ENCODE assay signal across 8 cellular contexts in the genomic region with DNA sequence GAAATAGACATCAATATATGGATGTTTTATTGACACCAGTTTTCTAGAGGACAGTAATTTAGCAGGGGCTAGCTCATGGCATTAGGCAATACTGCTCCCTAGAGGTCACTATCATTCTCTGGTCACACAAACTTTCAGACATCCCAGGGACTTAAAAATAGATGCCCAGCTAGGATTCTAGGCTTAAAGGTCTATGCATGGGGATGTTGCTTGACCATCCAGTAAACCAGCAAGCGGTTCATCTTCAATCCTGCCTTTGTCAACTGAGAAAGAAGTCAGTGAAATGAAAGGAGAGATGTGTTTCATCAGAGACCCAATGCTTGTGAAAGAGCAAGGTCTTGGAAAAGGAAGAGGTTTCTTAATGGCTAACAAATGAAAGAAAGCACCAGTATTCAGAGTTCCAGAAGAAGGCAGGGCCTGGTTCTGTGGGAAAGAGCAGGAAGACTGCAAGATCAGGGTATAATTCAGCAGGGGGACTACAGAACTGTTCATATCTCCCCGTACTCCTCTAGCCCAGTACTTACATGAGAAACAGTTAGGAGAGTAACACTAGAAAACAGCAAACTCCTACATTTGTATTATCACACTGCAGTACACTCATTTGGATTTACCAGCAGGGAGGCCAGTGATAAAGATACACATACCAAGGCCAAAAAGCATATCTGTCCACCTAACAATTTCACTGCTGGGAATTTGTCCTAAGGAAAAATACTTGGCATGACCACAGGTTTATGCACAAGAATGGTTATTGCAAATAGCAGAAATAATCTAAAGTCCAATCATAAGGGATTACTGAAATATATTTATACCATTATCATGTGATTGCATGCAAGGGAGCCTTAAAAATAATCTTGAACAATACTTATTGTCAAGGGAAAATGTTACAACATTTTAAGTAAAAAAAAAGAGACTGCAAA.
DNase-seq lines count a peak whose midpoint lies in the region; ATAC-seq and TF ChIP-seq lines count a peak whose summit lies in the region.

No MANE protein-coding gene starts in this region.

- DNase-seq in activated CD8-positive, alpha-beta T cell treated with anti-CD3 and anti-CD28 coated beads for 36 hours = peak; percentile 6
- DNase-seq in activated CD8-positive, alpha-beta T cell treated with anti-CD3 and anti-CD28 coated beads, Interleukin-2, amount 10 ng/mL, durations not matched to agents 7 days and 5 days = no peak
- DNase-seq in HuH-7 (ENCODE audit: low spot score) = peak; percentile 61
- peak; percentile 7 for DNase-seq in SK-N-SH
- DNase-seq in Right ventricle myocardium superior = no peak
- peak; percentile 26 for DNase-seq in smooth muscle cell of the brain vasculature (ENCODE audit: low read depth, low spot score)
- no peak for DNase-seq in coronary artery (ENCODE audit: low spot score)
- DNase-seq in middle frontal gyrus (ENCODE audit: extremely low spot score, low spot score) = no peak

- H3K9ac ChIP-seq in SK-N-SH = no peak overlapping the region

- CTCF ChIA-PET in activated CD8-positive, alpha-beta T cell treated with anti-CD3 and anti-CD28 coated beads for 36 hours (lab: Charles Lee) = interaction anchor here (1.1 to 1.4 kb wide), 2 partner anchors 215 to 404 kb away, joined by 3 read pairs; no protein-coding TSS in a partner anchor
- CTCF ChIA-PET in activated CD8-positive, alpha-beta T cell treated with anti-CD3 and anti-CD28 coated beads, Interleukin-2, amount 10 ng/mL, durations not matched to agents 7 days and 5 days (lab: Charles Lee) = no interaction called here
- CTCF ChIA-PET in SK-N-SH (lab: Yijun Ruan, JAX) = interaction anchor here (0.7 to 1.7 kb wide), 6 partner anchors 7 to 994 kb away, joined by 3 to 8 read pairs (median 3); no protein-coding TSS in a partner anchor

- no peak overlapping the region for H3K4me3 Mint-ChIP-seq in activated CD8-positive, alpha-beta T cell treated with anti-CD3 and anti-CD28 coated beads for 36 hours
- H3K4me3 Mint-ChIP-seq in activated CD8-positive, alpha-beta T cell treated with anti-CD3 and anti-CD28 coated beads, Interleukin-2, amount 10 ng/mL, durations not matched to agents 7 days and 5 days = no peak overlapping the region

- no peaks in the 10 kb centered on the region for H3K79me2 ChIP-seq in SK-N-SH (ENCODE audit: insufficient read depth)

- H3K36me3 ChIP-seq in SK-N-SH (replicated peaks in 1 of 2; ENCODE audit: control insufficient read depth in 1 of 2, insufficient read depth in 2 of 2, low read length in 1 of 2) = no peaks in the 10 kb centered on the region

- peak; percentile 39 for TF ChIP-seq CTCF in activated CD8-positive, alpha-beta T cell treated with anti-CD3 and anti-CD28 coated beads for 36 hours (IDR thresholded peaks at IDR 0.05)
- TF ChIP-seq CTCF in SK-N-SH (IDR thresholded peaks at IDR 0.05) (peak; percentile 83), coronary artery (IDR thresholded peaks at IDR 0.05) (no peak)

- no peaks in the 10 kb centered on the region for H3K27me3 ChIP-seq in SK-N-SH (ENCODE audit: insufficient read depth)

- H3K4me1 ChIP-seq in SK-N-SH (ENCODE audit: control insufficient read depth in 1 of 2, insufficient read depth in 2 of 2, low read depth in 1 of 2, low read length in 1 of 2) = no peaks in the 10 kb centered on the region

- ATAC-seq in activated CD8-positive, alpha-beta T cell treated with anti-CD3 and anti-CD28 coated beads for 36 hours = no peak
- no peak for ATAC-seq in activated CD8-positive, alpha-beta T cell treated with anti-CD3 and anti-CD28 coated beads, Interleukin-2, amount 10 ng/mL, durations not matched to agents 7 days and 5 days
- peak; percentile 85 for ATAC-seq in Right ventricle myocardium superior (ENCODE audit: poor library complexity)

- H3K27ac Mint-ChIP-seq in activated CD8-positive, alpha-beta T cell treated with anti-CD3 and anti-CD28 coated beads for 36 hours = no peak overlapping the region
- H3K27ac Mint-ChIP-seq in activated CD8-positive, alpha-beta T cell treated with anti-CD3 and anti-CD28 coated beads, Interleukin-2, amount 10 ng/mL, durations not matched to agents 7 days and 5 days = no peak overlapping the region

- no peaks in the 10 kb centered on the region for H3K4me1 Mint-ChIP-seq in activated CD8-positive, alpha-beta T cell treated with anti-CD3 and anti-CD28 coated beads for 36 hours (ENCODE audit: low read depth)
- H3K4me1 Mint-ChIP-seq in activated CD8-positive, alpha-beta T cell treated with anti-CD3 and anti-CD28 coated beads, Interleukin-2, amount 10 ng/mL, durations not matched to agents 7 days and 5 days (ENCODE audit: low read depth) = no peaks in the 10 kb centered on the region

- WGBS in SK-N-SH (ENCODE audit: low lambda C conversion rate) = 46% methylated on average over 2 of the region's 2 CpGs

- H3K4me3 ChIP-seq in SK-N-SH (ENCODE audit: low read depth in 2 of 2, low read length in 1 of 2) = no peak overlapping the region
- no peak overlapping the region for H3K4me3 ChIP-seq in coronary artery

- H3K27me3 Mint-ChIP-seq in activated CD8-positive, alpha-beta T cell treated with anti-CD3 and anti-CD28 coated beads for 36 hours = peaks cover 20% of the 10 kb centered on the region
- peaks cover 15% of the 10 kb centered on the region for H3K27me3 Mint-ChIP-seq in activated CD8-positive, alpha-beta T cell treated with anti-CD3 and anti-CD28 coated beads, Interleukin-2, amount 10 ng/mL, durations not matched to agents 7 days and 5 days (ENCODE audit: low read depth)

- no peaks in the 10 kb centered on the region for H4K20me1 ChIP-seq in SK-N-SH (ENCODE audit: insufficient read depth)

- TF ChIP-seq EP300 in SK-N-SH (IDR thresholded peaks at IDR 0.05; ENCODE audit: borderline replicate concordance in 1 of 2, low read depth in 1 of 2, low read length in 1 of 2) = no peak

- H3F3A ChIP-seq in SK-N-SH (replicated peaks; ENCODE audit: insufficient read depth) = no peaks in the 10 kb centered on the region

- H3K9me3 ChIP-seq in SK-N-SH = no peaks in the 10 kb centered on the region

- no peak overlapping the region for H3K4me2 ChIP-seq in SK-N-SH

- peak; percentile 75 for TF ChIP-seq RAD21 in SK-N-SH (IDR thresholded peaks at IDR 0.05; ENCODE audit: low read length)

- intact Hi-C loops in activated CD8-positive, alpha-beta T cell treated with anti-CD3 and anti-CD28 coated beads for 36 hours (cut with micrococcal nuclease) = no loop called here
- intact Hi-C loops in Right ventricle myocardium superior (cut with DNase I) = no loop called here

- POLR2A ChIA-PET in activated CD8-positive, alpha-beta T cell treated with anti-CD3 and anti-CD28 coated beads for 36 hours (lab: Charles Lee) = interaction anchor here (0.6 kb wide), 1 partner anchor 456 kb away, joined by 3 read pairs; no protein-coding TSS in a partner anchor
- POLR2A ChIA-PET in activated CD8-positive, alpha-beta T cell treated with anti-CD3 and anti-CD28 coated beads, Interleukin-2, amount 10 ng/mL, durations not matched to agents 7 days and 5 days (lab: Charles Lee) = no interaction called here
- POLR2A ChIA-PET in SK-N-SH (lab: Yijun Ruan, JAX) = no interaction called here

- no peak overlapping the region for H3K27ac ChIP-seq in SK-N-SH (ENCODE audit: low read depth in 2 of 2, low read length in 1 of 2)
- no peak overlapping the region for H3K27ac ChIP-seq in coronary artery

- H2AFZ ChIP-seq in SK-N-SH (ENCODE audit: low read depth) = no peak overlapping the region; the same call in 1 of the 2 replicates

- no peaks in the 10 kb centered on the region for H3K9me2 ChIP-seq in SK-N-SH

- H3K36me3 Mint-ChIP-seq in activated CD8-positive, alpha-beta T cell treated with anti-CD3 and anti-CD28 coated beads for 36 hours (ENCODE audit: low read depth) = no peaks in the 10 kb centered on the region
- no peaks in the 10 kb centered on the region for H3K36me3 Mint-ChIP-seq in activated CD8-positive, alpha-beta T cell treated with anti-CD3 and anti-CD28 coated beads, Interleukin-2, amount 10 ng/mL, durations not matched to agents 7 days and 5 days (ENCODE audit: low read depth)

- H3K9me3 Mint-ChIP-seq in activated CD8-positive, alpha-beta T cell treated with anti-CD3 and anti-CD28 coated beads for 36 hours = no peaks in the 10 kb centered on the region
- no peaks in the 10 kb centered on the region for H3K9me3 Mint-ChIP-seq in activated CD8-positive, alpha-beta T cell treated with anti-CD3 and anti-CD28 coated beads, Interleukin-2, amount 10 ng/mL, durations not matched to agents 7 days and 5 days (ENCODE audit: insufficient read depth)

TF ChIP-seq in SK-N-SH, 30 proteins besides CTCF, POLR2A, EP300 and RAD21:
- TF ChIP-seq TEAD4 (IDR thresholded peaks at IDR 0.05; ENCODE audit: borderline replicate concordance, insufficient read depth) (no peak), SMC3 (IDR thresholded peaks at IDR 0.05; ENCODE audit: low read depth, low read length) (peak; percentile 53), NFIC (IDR thresholded peaks at IDR 0.05; ENCODE audit: borderline replicate concordance) (no peak), MEF2A (IDR thresholded peaks at IDR 0.05; ENCODE audit: borderline replicate concordance, low read depth) (no peak), ELF1 (IDR thresholded peaks at IDR 0.05) (no peak)
- TF ChIP-seq, protein P1, sequence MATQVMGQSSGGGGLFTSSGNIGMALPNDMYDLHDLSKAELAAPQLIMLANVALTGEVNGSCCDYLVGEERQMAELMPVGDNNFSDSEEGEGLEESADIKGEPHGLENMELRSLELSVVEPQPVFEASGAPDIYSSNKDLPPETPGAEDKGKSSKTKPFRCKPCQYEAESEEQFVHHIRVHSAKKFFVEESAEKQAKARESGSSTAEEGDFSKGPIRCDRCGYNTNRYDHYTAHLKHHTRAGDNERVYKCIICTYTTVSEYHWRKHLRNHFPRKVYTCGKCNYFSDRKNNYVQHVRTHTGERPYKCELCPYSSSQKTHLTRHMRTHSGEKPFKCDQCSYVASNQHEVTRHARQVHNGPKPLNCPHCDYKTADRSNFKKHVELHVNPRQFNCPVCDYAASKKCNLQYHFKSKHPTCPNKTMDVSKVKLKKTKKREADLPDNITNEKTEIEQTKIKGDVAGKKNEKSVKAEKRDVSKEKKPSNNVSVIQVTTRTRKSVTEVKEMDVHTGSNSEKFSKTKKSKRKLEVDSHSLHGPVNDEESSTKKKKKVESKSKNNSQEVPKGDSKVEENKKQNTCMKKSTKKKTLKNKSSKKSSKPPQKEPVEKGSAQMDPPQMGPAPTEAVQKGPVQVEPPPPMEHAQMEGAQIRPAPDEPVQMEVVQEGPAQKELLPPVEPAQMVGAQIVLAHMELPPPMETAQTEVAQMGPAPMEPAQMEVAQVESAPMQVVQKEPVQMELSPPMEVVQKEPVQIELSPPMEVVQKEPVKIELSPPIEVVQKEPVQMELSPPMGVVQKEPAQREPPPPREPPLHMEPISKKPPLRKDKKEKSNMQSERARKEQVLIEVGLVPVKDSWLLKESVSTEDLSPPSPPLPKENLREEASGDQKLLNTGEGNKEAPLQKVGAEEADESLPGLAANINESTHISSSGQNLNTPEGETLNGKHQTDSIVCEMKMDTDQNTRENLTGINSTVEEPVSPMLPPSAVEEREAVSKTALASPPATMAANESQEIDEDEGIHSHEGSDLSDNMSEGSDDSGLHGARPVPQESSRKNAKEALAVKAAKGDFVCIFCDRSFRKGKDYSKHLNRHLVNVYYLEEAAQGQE (IDR thresholded peaks at IDR 0.05; ENCODE audit: low read depth, low read length) = no peak

Comparison
In these comparisons a context has a peak if more than half of its experiments do, and no peak if none do; other contexts are left out.
1. DNase-seq: peak in activated CD8-positive, alpha-beta T cell treated with anti-CD3 and anti-CD28 coated beads for 36 hours (single experiment), HuH-7 (single experiment), SK-N-SH (single experiment) and smooth muscle cell of the brain vasculature (single experiment); none in activated CD8-positive, alpha-beta T cell treated with anti-CD3 and anti-CD28 coated beads, Interleukin-2, amount 10 ng/mL, durations not matched to agents 7 days and 5 days (single experiment), Right ventricle myocardium superior (single experiment), coronary artery (single experiment) and middle frontal gyrus (single experiment).